In genomic region chr17:7842950-7843535, GRCh38 we compare ENCODE assay signal across 2 cellular contexts.
TF ChIP-seq lines count a peak whose summit lies in the region.

No MANE protein-coding gene starts in this region.

TF ChIP-seq in WTC11, 78 proteins besides CTCF, POLR2A, EP300 and RAD21:
- TF ChIP-seq KAT7 (CRISPR knock-in tag; IDR thresholded peaks at IDR 0.05; ENCODE audit: borderline replicate concordance): 0 out of 2 replicates have a peak, but pooled peaks have one; percentile 60
- TF ChIP-seq ESRRA (CRISPR knock-in tag; IDR thresholded peaks at IDR 0.05; ENCODE audit: borderline replicate concordance): 0 out of 2 replicates have a peak, but pooled peaks have one; percentile 12
- TF ChIP-seq STAT6 (CRISPR knock-in tag; conservative IDR thresholded peaks at IDR 0.05; ENCODE audit: low read depth): no peak
- peak; percentile 8; the same call in 1 of the 2 replicates for TF ChIP-seq FOXP1 (CRISPR knock-in tag; IDR thresholded peaks at IDR 0.05; ENCODE audit: borderline replicate concordance)
- TF ChIP-seq ATF6 (CRISPR knock-in tag; IDR thresholded peaks at IDR 0.05): no peak
- TF ChIP-seq USF2 (CRISPR knock-in tag; IDR thresholded peaks at IDR 0.05): 0 out of 2 replicates have a peak, but pooled peaks have one; percentile 40

TF ChIP-seq in endothelial cell of umbilical vein, 7 proteins besides CTCF, POLR2A, EP300 and RAD21:
- TF ChIP-seq POLR2AphosphoS5 (IDR thresholded peaks at IDR 0.05; ENCODE audit: insufficient read depth, low read depth, low read length) (peak; percentile 41), FOS (IDR thresholded peaks at IDR 0.05; ENCODE audit: borderline replicate concordance, insufficient read depth, low read length) (peak; percentile 50), JUN (IDR thresholded peaks at IDR 0.05; ENCODE audit: borderline replicate concordance, insufficient read depth, insufficient read length, low read depth) (peak; percentile 73), EZH2 (IDR thresholded peaks at IDR 0.05; ENCODE audit: borderline replicate concordance, low read depth, low read length, severe bottlenecking) (no peak), GATA2 (IDR thresholded peaks at IDR 0.05; ENCODE audit: insufficient read depth, insufficient read length, low read depth, low read length) (no peak), MYC (IDR thresholded peaks at IDR 0.05; ENCODE audit: low read depth, low read length) (no peak), MAX (IDR thresholded peaks at IDR 0.05; ENCODE audit: insufficient read depth, insufficient read length) (no peak)
